In genomic region chr1:228486596-228487335, GRCh38 we compare ENCODE assay signal across 8 cellular contexts. TPM values are rescaled to one million over a fixed set of nuclear protein-coding genes. Genes with fewer than 3 reads are reported as not detected.
DNase-seq lines count a peak whose midpoint lies in the region; ATAC-seq and TF ChIP-seq lines count a peak whose summit lies in the region.

No MANE protein-coding gene starts in this region.

- H3K4me1 ChIP-seq in BLaER1: peaks cover 40% of the 10 kb centered on the region

- H3K27ac ChIP-seq in BLaER1: peak overlapping the region; percentile 100

- DNase-seq in NCI-H526 treated with DMSO at 0.1 percent for 48 hours (lab: John Stamatoyannopoulos, UW): peak; percentile 82
- peak; percentile 66 to 73 for DNase-seq in activated CD4-positive, alpha-beta T cell treated with anti-CD3 and anti-CD28 coated beads, Interleukin-2, amount 50 U/mL, for 24 hours (ENCODE audit: low read depth in 1 of 2, low spot score in 1 of 2)
- DNase-seq in dermis microvascular lymphatic vessel endothelial cell (ENCODE audit: low read depth in 2 of 2): peak; percentile 69 to 88
- peak; percentile 75 to 91 for DNase-seq in lower leg skin (ENCODE audit: low spot score in 2 of 2)
- DNase-seq in stimulated activated CD4-positive, alpha-beta T cell treated with anti-CD3 and anti-CD28 coated beads, TNF-alpha, amount 100 ng/mL, for 1 hour (ENCODE audit: low read depth in 3 of 3, low spot score in 1 of 3): peak; percentile 47 to 61 (median 48)

- H3K27me3 ChIP-seq in BLaER1: no peaks in the 10 kb centered on the region

- H3K4me3 ChIP-seq in BLaER1 (peak overlapping the region; percentile 97), lower leg skin (ENCODE audit: low read depth, poor library complexity, severe bottlenecking) (peak overlapping the region; percentile 91)

- WGBS in lower leg skin, 2 donors: 0 to 1% methylated on average over 48 to 59 of the region's 60 CpGs

- H3K36me3 ChIP-seq in BLaER1: peaks cover 27% of the 10 kb centered on the region

- TF ChIP-seq POLR2A in GM19193 (IDR thresholded peaks at IDR 0.05; ENCODE audit: extremely low read depth, insufficient read depth, insufficient read length) (peak; percentile 58), lower leg skin (IDR thresholded peaks at IDR 0.05) (no peak)

- intact Hi-C loops in lower leg skin (cut with DNase I; ENCODE audit: low total_unique reads): loop anchor here (10.0 kb wide), 1 partner anchor 362 kb away; no protein-coding TSS in a partner anchor

- H4K20me1 ChIP-seq in BLaER1: peaks cover 38% of the 10 kb centered on the region

- ATAC-seq in HG03432 (IDR thresholded peaks at IDR 0.05; ENCODE audit: unreplicated experiment): peak; percentile 64

- H3K9ac ChIP-seq in BLaER1: peak overlapping the region; percentile 97

- TF ChIP-seq CTCF in lower leg skin (IDR thresholded peaks at IDR 0.05): no peak

- H3K9me3 ChIP-seq in BLaER1: no peaks in the 10 kb centered on the region

- H3K4me2 ChIP-seq in BLaER1: peak overlapping the region; percentile 97

RNA-seq across cellular contexts. Expression of gene RNF187, which starts 0.4 kb away (rescaled TPM):
- total RNA-seq in dermis microvascular lymphatic vessel endothelial cell (28.9 and 39.8 TPM in 2 replicates), lower leg skin (100 to 1,000 TPM in 1 of 4 donors, 10 to 100 TPM in 3; 75.8 to 106 (median 80.1) TPM)

Comparison
In these comparisons a context has a peak if more than half of its experiments do, and no peak if none do; other contexts are left out.
1. Peak in every context shown above with its lines: DNase-seq, ATAC-seq, H3K4me3 ChIP-seq and H3K27ac ChIP-seq.